ENCODE assay signal across 19 cellular contexts in the genomic region with DNA sequence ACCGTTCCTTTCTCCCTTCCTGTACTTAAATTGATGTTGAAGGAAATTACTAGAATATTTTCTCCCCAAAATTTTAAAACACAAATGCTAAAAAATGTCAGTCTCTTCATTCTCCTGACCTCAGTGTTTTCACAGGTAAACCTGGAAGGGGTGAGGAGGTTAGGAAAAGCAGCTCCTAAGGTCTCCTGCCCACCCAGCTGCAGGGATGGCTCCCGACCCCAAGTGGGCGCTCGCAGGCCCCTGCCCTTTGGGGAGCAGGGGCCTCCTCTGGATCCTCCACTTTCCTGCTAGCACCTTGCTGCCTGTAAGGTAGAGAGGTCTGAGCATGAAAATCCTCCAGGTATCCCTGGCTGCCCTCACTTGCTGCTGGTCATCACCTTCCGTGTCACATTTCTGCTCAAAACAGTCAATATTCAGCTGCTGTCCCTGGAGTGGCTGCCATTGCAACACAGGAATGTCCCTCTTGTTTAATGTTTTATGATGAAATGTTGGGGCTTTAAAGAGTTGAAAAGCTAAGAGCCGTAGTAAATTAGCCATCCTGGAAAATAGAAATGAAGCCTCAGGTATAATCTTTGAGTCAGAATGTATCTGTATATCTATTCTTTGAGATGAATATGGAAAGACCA. TPM values are rescaled to one million over a fixed set of nuclear protein-coding genes. Genes with fewer than 3 reads are reported as not detected.
A peak's percentile ranks its signal among the peaks of the same experiment; 100 is the strongest.
DNase-seq lines count a peak whose midpoint lies in the region; ATAC-seq, FAIRE-seq and TF ChIP-seq lines count a peak whose summit lies in the region.
"Had no signal": no experiment of that assay in that cellular context is flagged by ENCODE, and none has a peak within 500 bp of the region (broad histone marks: within the 10 kb centered on the region; RNA-seq: fewer than 3 reads in every experiment).

No MANE protein-coding gene starts in this region.

- intact Hi-C loops in HepG2 (cut with micrococcal nuclease; ENCODE audit: unreplicated experiment), result loop anchor here (2.0 to 5.0 kb wide), 2 partner anchors 124 to 139 kb away; no protein-coding TSS in a partner anchor
- intact Hi-C loops in stomach (cut with DNase I; ENCODE audit: low total_unique reads), result loop anchor here (10.0 kb wide), 1 partner anchor 61 kb away; no protein-coding TSS in a partner anchor

- H3K4me3 Mint-ChIP-seq in GM23338, result no peak overlapping the region; the same call in 2 of the 3 replicates
- peak overlapping the region; percentile 67 for H3K4me3 Mint-ChIP-seq in activated T-helper 17 cell treated with anti-CD3 and anti-CD28 coated beads, Interleukin-2, amount 50 U/mL, for 72 hours
- H3K4me3 Mint-ChIP-seq: activated B cell treated with CpG ODN at 0.5 μM for 24 hours; activated naive CD4-positive, alpha-beta T cell treated with anti-CD3 and anti-CD28 coated beads, Interleukin-2, amount 10 ng/mL, durations not matched to agents 7 days and 5 days had no signal

- ATAC-seq in GM23338 (peak; percentile 7), HepG2 (no peak), GM21723 (IDR thresholded peaks at IDR 0.05; ENCODE audit: unreplicated experiment) (no peak)
- ATAC-seq in activated T-helper 17 cell treated with anti-CD3 and anti-CD28 coated beads, Interleukin-2, amount 50 U/mL, for 72 hours (replicated peaks), result no peak

- H3K79me2 ChIP-seq in GM23338 (replicated peaks; ENCODE audit: insufficient read depth), result no peaks in the 10 kb centered on the region
- no peaks in the 10 kb centered on the region for H3K79me2 ChIP-seq in HepG2 (ENCODE audit: insufficient read depth, low read length)

- FAIRE-seq in HepG2 (lab: Jason Lieb, UNC), result peak; percentile 46
- FAIRE-seq: endometrium had no signal

- peaks cover 6% of the 10 kb centered on the region; the same call in 1 of the 2 replicates for H4K20me1 ChIP-seq in GM23338 (replicated peaks; ENCODE audit: insufficient read depth)
- H4K20me1 ChIP-seq in HepG2 (ENCODE audit: insufficient read depth, low read length), result no peaks in the 10 kb centered on the region

- TF ChIP-seq POLR2A in HepG2 (IDR thresholded peaks at IDR 0.05; ENCODE audit: insufficient read depth in 1 of 2, low read depth in 2 of 2, low read length in 2 of 2), result no peak
- TF ChIP-seq POLR2A in stomach (IDR thresholded peaks at IDR 0.05), result no peak

- H3K36me3 ChIP-seq in GM23338 (ENCODE audit: insufficient read depth) (0 out of 2 replicates have a peak, but pooled peaks cover 4% of the 10 kb centered on the region), HepG2 (replicated peaks in 1 of 2; ENCODE audit: control insufficient read depth in 1 of 2, insufficient read depth in 2 of 2, low read length in 2 of 2) (peaks cover 5 to 12% of the 10 kb centered on the region in 2 experiments), stomach (peaks cover 21 to 27% (median 25%) of the 10 kb centered on the region in 4 donors)

- in situ Hi-C loops in HepG2 (cut with HindIII; ENCODE audit: extremely low pct_ligation_motif_present, low pct_unique_long_range_greater_than_20kb), result loop anchor here (5.0 kb wide), 1 partner anchor 134 kb away; no protein-coding TSS in a partner anchor

- H3K4me3 ChIP-seq in GM23338, result no peak overlapping the region
- H3K4me3 ChIP-seq in HepG2 (replicated peaks in 1 of 3; ENCODE audit: insufficient read depth in 1 of 3, low read depth in 2 of 3, low read length in 3 of 3), result no peak overlapping the region
- no peak overlapping the region for H3K4me3 ChIP-seq in stomach
- H3K4me3 ChIP-seq: mucosa of descending colon, tibial nerve had no signal

- peaks cover 43% of the 10 kb centered on the region for H3K4me1 Mint-ChIP-seq in GM23338
- peaks cover 6% of the 10 kb centered on the region for H3K4me1 Mint-ChIP-seq in activated T-helper 17 cell treated with anti-CD3 and anti-CD28 coated beads, Interleukin-2, amount 50 U/mL, for 72 hours

- POLR2A ChIA-PET in HepG2 (lab: Yijun Ruan, JAX), result interaction anchor here (0.7 to 3.7 kb wide), 10 partner anchors 10 to 521 kb away, joined by 3 to 48 read pairs (median 4); a partner anchor contains a TSS

- no peak for TF ChIP-seq RAD21 in HepG2 (CRISPR knock-in tag; IDR thresholded peaks at IDR 0.05)

- H3K4me2 ChIP-seq in GM23338 (no peak overlapping the region), HepG2 (ENCODE audit: low read depth, low read length) (no peak overlapping the region)

- no peak overlapping the region for H3K9ac ChIP-seq in HepG2 (ENCODE audit: insufficient read depth, low read depth, low read length)

- H3K27ac ChIP-seq in GM23338 (ENCODE audit: low read depth), result no peak overlapping the region
- H3K27ac ChIP-seq in HepG2 (ENCODE audit: extremely low read length, insufficient read depth, low read length), result peak overlapping the region; percentile 8
- H3K27ac ChIP-seq in stomach, result peak overlapping the region in 4 of 5 donors; percentile 70 to 98 (median 96)

- TF ChIP-seq EP300 in HepG2 (IDR thresholded peaks at IDR 0.05; ENCODE audit: low read depth in 2 of 2, low read length in 2 of 2), result no peak
- no peak for TF ChIP-seq EP300 in HepG2 (CRISPR knock-in tag; IDR thresholded peaks at IDR 0.05; ENCODE audit: borderline replicate concordance)
- no peak for TF ChIP-seq EP300 in stomach (IDR thresholded peaks at IDR 0.05)

- DNase-seq in GM23338 (ENCODE audit: low spot score), result peak; percentile 56
- DNase-seq in HepG2 (ENCODE audit: low spot score), result peak; percentile 55
- DNase-seq in stomach, result no peak
- no peak for DNase-seq in cerebellar cortex (ENCODE audit: low spot score)
- DNase-seq in activated CD4-positive, alpha-beta T cell treated with anti-CD3 and anti-CD28 coated beads, Interleukin-2, amount 50 U/mL, for 4 hours, result no peak
- no peak for DNase-seq in SK-N-DZ (ENCODE audit: low spot score)
- DNase-seq: activated B cell treated with CpG ODN at 0.5 μM for 24 hours; activated naive CD4-positive, alpha-beta T cell treated with anti-CD3 and anti-CD28 coated beads, Interleukin-2, amount 10 ng/mL, durations not matched to agents 7 days and 5 days; mucosa of descending colon; NCI-H187; NCI-H510A treated with DMSO at 0.1 percent for 48 hours; OCI-M1; SW 1271 had no signal

- H3K4me1 ChIP-seq in GM23338 (ENCODE audit: insufficient read depth), result peaks cover 19% of the 10 kb centered on the region; the same call in 1 of the 2 replicates
- H3K4me1 ChIP-seq in HepG2 (ENCODE audit: insufficient read depth, low read length), result peaks cover 52% of the 10 kb centered on the region
- peaks cover 42 to 77% (median 61%) of the 10 kb centered on the region in 4 donors for H3K4me1 ChIP-seq in stomach

- H3K27me3 ChIP-seq in GM23338 (ENCODE audit: insufficient read depth), result 0 out of 2 replicates have a peak, but pooled peaks cover 11% of the 10 kb centered on the region
- H3K27me3 ChIP-seq in HepG2 (ENCODE audit: control insufficient read depth in 1 of 2, insufficient read depth in 2 of 2, low read length in 2 of 2), result no peaks in the 10 kb centered on the region
- H3K27me3 ChIP-seq in stomach, result no peaks in the 10 kb centered on the region
- H3K27me3 ChIP-seq: BE2C, tibial nerve had no signal

- H3K9me3 ChIP-seq in HepG2 (ENCODE audit: low read length) (no peaks in the 10 kb centered on the region), stomach (no peaks in the 10 kb centered on the region)
- H3K9me3 ChIP-seq: BE2C, mucosa of descending colon, tibial nerve had no signal

- peaks cover 25% of the 10 kb centered on the region for H3F3A ChIP-seq in GM23338 (replicated peaks; ENCODE audit: low read depth)

- CTCF ChIA-PET in HepG2 (lab: Yijun Ruan, JAX; ENCODE audit: low intra/inter-chr PET ratio, low total read pairs), result interaction anchor here (3.5 to 5.3 kb wide), 2 partner anchors 63 to 140 kb away, joined by 36 to 38 read pairs; no protein-coding TSS in a partner anchor

- no peaks in the 10 kb centered on the region for H3K9me2 ChIP-seq in GM23338 (ENCODE audit: insufficient read depth)

- BruUV-seq in HepG2 (replicated peaks; lab: Mats Ljungman, UMichigan), result no TSS peak

- H3K27ac Mint-ChIP-seq in GM23338, result no peak overlapping the region
- H3K27ac Mint-ChIP-seq in activated T-helper 17 cell treated with anti-CD3 and anti-CD28 coated beads, Interleukin-2, amount 50 U/mL, for 72 hours, result no peak overlapping the region
- H3K27ac Mint-ChIP-seq: activated B cell treated with CpG ODN at 0.5 μM for 24 hours had no signal

- H2AFZ ChIP-seq in GM23338, result no peak overlapping the region
- no peak overlapping the region for H2AFZ ChIP-seq in HepG2 (ENCODE audit: low read length)

- peaks cover 20% of the 10 kb centered on the region for H3K27me3 Mint-ChIP-seq in GM23338 (ENCODE audit: insufficient read depth, low read depth, poor library complexity)
- no peaks in the 10 kb centered on the region for H3K27me3 Mint-ChIP-seq in activated T-helper 17 cell treated with anti-CD3 and anti-CD28 coated beads, Interleukin-2, amount 50 U/mL, for 72 hours
- H3K27me3 Mint-ChIP-seq: activated B cell treated with CpG ODN at 0.5 μM for 24 hours; activated naive CD4-positive, alpha-beta T cell treated with anti-CD3 and anti-CD28 coated beads, Interleukin-2, amount 10 ng/mL, durations not matched to agents 7 days and 5 days; central memory CD8-positive, alpha-beta T cell had no signal

- H3K36me3 Mint-ChIP-seq in GM23338 (ENCODE audit: low read depth), result peaks cover 52% of the 10 kb centered on the region
- H3K36me3 Mint-ChIP-seq in activated T-helper 17 cell treated with anti-CD3 and anti-CD28 coated beads, Interleukin-2, amount 50 U/mL, for 72 hours (ENCODE audit: low read depth), result peaks cover 33% of the 10 kb centered on the region

- WGBS in HepG2 (ENCODE audit: low lambda C conversion rate), result 37% methylated on average over 6 of the region's 6 CpGs
- 83 to 94% (median 91%) methylated on average over 6 of the region's 6 CpGs for WGBS in stomach, 5 donors

- TF ChIP-seq CTCF in GM23338 (conservative IDR thresholded peaks at IDR 0.05; ENCODE audit: low read depth in 2 of 2) (peak; percentile 57 to 61), HepG2 (CRISPR knock-in tag; IDR thresholded peaks at IDR 0.05) (peak; percentile 24; the same call in 1 of the 2 replicates), stomach (IDR thresholded peaks at IDR 0.05) (no peak)

- H3K9me3 Mint-ChIP-seq in GM23338, result no peaks in the 10 kb centered on the region; the same call in 2 of the 3 replicates
- H3K9me3 Mint-ChIP-seq in activated T-helper 17 cell treated with anti-CD3 and anti-CD28 coated beads, Interleukin-2, amount 50 U/mL, for 72 hours, result no peaks in the 10 kb centered on the region
- H3K9me3 Mint-ChIP-seq: activated B cell treated with CpG ODN at 0.5 μM for 24 hours; activated naive CD4-positive, alpha-beta T cell treated with anti-CD3 and anti-CD28 coated beads, Interleukin-2, amount 10 ng/mL, durations not matched to agents 7 days and 5 days; central memory CD8-positive, alpha-beta T cell had no signal

RNA-seq across cellular contexts. Expression of a gene that starts 10.9 kb away (rescaled TPM):
- 2,361 and 2,444 TPM in 2 replicates for total RNA-seq in GM23338 (2014; rRNA removed; shearing (Covaris generic))
- polyA plus RNA-seq in GM23338 (2016; fragmentation: Nextera tagmentation; extraction: Ambion mirVana) (1,345 and 1,425 TPM in 2 replicates), HepG2 (2011; rRNA removed) (1,076 and 1,325 TPM in 2 replicates), stomach (100 to 1,000 TPM; 267 to 549 (median 348) TPM)
- total RNA-seq in activated T-helper 17 cell treated with anti-CD3 and anti-CD28 coated beads, Interleukin-2, amount 50 U/mL, for 72 hours, result 1,000 to 10,000 TPM; 1,019 to 1,822 TPM
- total RNA-seq in HepG2 (2016; rRNA removed; fragmentation: Illumina TruSeq; extraction: Trizol) (1,472 and 2,212 TPM in 2 replicates), stomach (100 to 1,000 TPM; 168 to 414 (median 370) TPM)
- total RNA-seq in HepG2 (2016; cell fraction: cytosol; rRNA removed; fragmentation: Illumina TruSeq; extraction: Trizol; ENCODE audit: low read depth), result 123 and 155 TPM in 2 replicates
- 1,508 and 1,964 TPM in 2 replicates for total RNA-seq in HepG2 (2016; cell fraction: insoluble cytoplasmic fraction; rRNA removed; fragmentation: Illumina TruSeq; extraction: Trizol)
- total RNA-seq in HepG2 (2016; cell fraction: membrane; rRNA removed; fragmentation: Illumina TruSeq; extraction: Trizol), result 383 and 490 TPM in 2 replicates
- total RNA-seq in HepG2 (2016; cell fraction: nucleus; rRNA removed; fragmentation: Illumina TruSeq; extraction: Trizol), result 1,014 and 1,081 TPM in 2 replicates
- 1,072 and 1,224 TPM in 2 replicates for polyA plus RNA-seq in HepG2 (2011; cell fraction: cytosol; rRNA removed)
- polyA plus RNA-seq in HepG2 (2011; cell fraction: nucleus; rRNA removed), result 279 and 406 TPM in 2 replicates
- 1,683 and 1,883 TPM in 2 replicates for polyA plus RNA-seq in HepG2 (2012)
- 155 and 188 TPM in 2 replicates for polyA plus RNA-seq in HepG2 (2016; cell fraction: cytosol; fragmentation: Illumina TruSeq; extraction: Trizol; ENCODE audit: low read depth)
- 2,023 and 2,380 TPM in 2 replicates for polyA plus RNA-seq in HepG2 (2016; cell fraction: insoluble cytoplasmic fraction; fragmentation: Illumina TruSeq; extraction: Trizol; ENCODE audit: low read depth)
- 336 and 456 TPM in 2 replicates for polyA plus RNA-seq in HepG2 (2016; cell fraction: membrane; fragmentation: Illumina TruSeq; extraction: Trizol; ENCODE audit: low read depth)
- polyA plus RNA-seq in HepG2 (2016; cell fraction: nucleus; fragmentation: Illumina TruSeq; extraction: Trizol; ENCODE audit: insufficient read depth, low read depth), result 1,245 and 1,272 TPM in 2 replicates
- 1,001 and 1,123 TPM in 2 replicates for polyA minus RNA-seq in HepG2 (2011; rRNA and poly(A)+ RNA removed; ENCODE audit: low replicate concordance)
- 1,091 and 1,101 TPM in 2 replicates for polyA minus RNA-seq in HepG2 (2011; cell fraction: cytosol; rRNA and poly(A)+ RNA removed)
- 271 and 440 TPM in 2 replicates for polyA minus RNA-seq in HepG2 (2011; cell fraction: nucleus; rRNA and poly(A)+ RNA removed)
- polyA plus RNA-seq in SK-N-DZ (2014; cell fraction: cytosol; rRNA removed), result 1,614 and 1,776 TPM in 2 replicates
- 579 and 767 TPM in 2 replicates for polyA plus RNA-seq in SK-N-DZ (2014; cell fraction: nucleus; rRNA removed)

RNA-seq across cellular contexts. Expression of a gene that starts 12.6 kb away (rescaled TPM):
- 149 and 169 TPM in 2 replicates for total RNA-seq in GM23338 (2014; rRNA removed; shearing (Covaris generic))
- polyA plus RNA-seq in GM23338 (2016; fragmentation: Nextera tagmentation; extraction: Ambion mirVana), result 67.6 and 73.1 TPM in 2 replicates
- 10 to 100 TPM; 40.8 to 80.8 TPM for total RNA-seq in activated T-helper 17 cell treated with anti-CD3 and anti-CD28 coated beads, Interleukin-2, amount 50 U/mL, for 72 hours
- 23.1 and 43.2 TPM in 2 replicates for total RNA-seq in HepG2 (2016; rRNA removed; fragmentation: Illumina TruSeq; extraction: Trizol)
- 19.7 and 24.6 TPM in 2 replicates for total RNA-seq in HepG2 (2016; cell fraction: cytosol; rRNA removed; fragmentation: Illumina TruSeq; extraction: Trizol; ENCODE audit: low read depth)
- total RNA-seq in HepG2 (2016; cell fraction: insoluble cytoplasmic fraction; rRNA removed; fragmentation: Illumina TruSeq; extraction: Trizol), result 22.9 and 41.9 TPM in 2 replicates
- 37.5 and 40.9 TPM in 2 replicates for total RNA-seq in HepG2 (2016; cell fraction: membrane; rRNA removed; fragmentation: Illumina TruSeq; extraction: Trizol)
- 42.6 and 53.1 TPM in 2 replicates for total RNA-seq in HepG2 (2016; cell fraction: nucleus; rRNA removed; fragmentation: Illumina TruSeq; extraction: Trizol)
- 95.5 and 106 TPM in 2 replicates for polyA plus RNA-seq in HepG2 (2011; rRNA removed)
- polyA plus RNA-seq in HepG2 (2011; cell fraction: cytosol; rRNA removed), result 92.8 and 113 TPM in 2 replicates
- polyA plus RNA-seq in HepG2 (2011; cell fraction: nucleus; rRNA removed), result 132 and 138 TPM in 2 replicates
- 38.8 and 43.9 TPM in 2 replicates for polyA plus RNA-seq in HepG2 (2012)
- 32.1 and 36.6 TPM in 2 replicates for polyA plus RNA-seq in HepG2 (2016; cell fraction: cytosol; fragmentation: Illumina TruSeq; extraction: Trizol; ENCODE audit: low read depth)
- 35.2 and 35.6 TPM in 2 replicates for polyA plus RNA-seq in HepG2 (2016; cell fraction: insoluble cytoplasmic fraction; fragmentation: Illumina TruSeq; extraction: Trizol; ENCODE audit: low read depth)
- polyA plus RNA-seq in HepG2 (2016; cell fraction: membrane; fragmentation: Illumina TruSeq; extraction: Trizol; ENCODE audit: low read depth), result 48.6 and 49.6 TPM in 2 replicates
- polyA plus RNA-seq in HepG2 (2016; cell fraction: nucleus; fragmentation: Illumina TruSeq; extraction: Trizol; ENCODE audit: insufficient read depth, low read depth), result 82.7 and 90.9 TPM in 2 replicates
- 236 and 248 TPM in 2 replicates for polyA minus RNA-seq in HepG2 (2011; rRNA and poly(A)+ RNA removed; ENCODE audit: low replicate concordance)
- polyA minus RNA-seq in HepG2 (2011; cell fraction: cytosol; rRNA and poly(A)+ RNA removed), result 35.4 and 40.0 TPM in 2 replicates
- polyA minus RNA-seq in HepG2 (2011; cell fraction: nucleus; rRNA and poly(A)+ RNA removed), result 37.0 and 39.3 TPM in 2 replicates
- 100 to 1,000 TPM in 2 of 5 donors, 10 to 100 TPM in 3; 26.4 to 217 (median 77.4) TPM for total RNA-seq in stomach
- 10 to 100 TPM; 22.6 to 33.5 (median 29.0) TPM for polyA plus RNA-seq in stomach
- 53.3 and 54.4 TPM in 2 replicates for polyA plus RNA-seq in SK-N-DZ (2014; cell fraction: cytosol; rRNA removed)
- polyA plus RNA-seq in SK-N-DZ (2014; cell fraction: nucleus; rRNA removed), result 213 and 272 TPM in 2 replicates

RNA-seq across cellular contexts. Expression of a gene that starts 19.3 kb away (rescaled TPM):
- 2.8 TPM in 2 replicates for total RNA-seq in GM23338 (2014; rRNA removed; shearing (Covaris generic))
- 5.2 and 7.1 TPM in 2 replicates for polyA plus RNA-seq in GM23338 (2016; fragmentation: Nextera tagmentation; extraction: Ambion mirVana)
- total RNA-seq in activated T-helper 17 cell treated with anti-CD3 and anti-CD28 coated beads, Interleukin-2, amount 50 U/mL, for 72 hours, result not detected
- total RNA-seq in HepG2 (2016; rRNA removed; fragmentation: Illumina TruSeq; extraction: Trizol), result not detected in 2 replicates
- total RNA-seq in HepG2 (2016; cell fraction: cytosol; rRNA removed; fragmentation: Illumina TruSeq; extraction: Trizol; ENCODE audit: low read depth), result not detected in 2 replicates
- total RNA-seq in HepG2 (2016; cell fraction: insoluble cytoplasmic fraction; rRNA removed; fragmentation: Illumina TruSeq; extraction: Trizol), result not detected in 2 replicates
- not detected in 2 replicates for total RNA-seq in HepG2 (2016; cell fraction: membrane; rRNA removed; fragmentation: Illumina TruSeq; extraction: Trizol)
- not detected in 2 replicates for total RNA-seq in HepG2 (2016; cell fraction: nucleus; rRNA removed; fragmentation: Illumina TruSeq; extraction: Trizol)
- polyA plus RNA-seq in HepG2 (2011; rRNA removed), result 0.14 TPM in 1 of 2 replicates, not detected in the other
- polyA plus RNA-seq in HepG2 (2011; cell fraction: cytosol; rRNA removed), result 0.09 TPM in 1 of 2 replicates, not detected in the other
- polyA plus RNA-seq in HepG2 (2011; cell fraction: nucleus; rRNA removed), result 0.24 TPM in 1 of 2 replicates, not detected in the other
- not detected in 2 replicates for polyA plus RNA-seq in HepG2 (2012)
- not detected in 2 replicates for polyA plus RNA-seq in HepG2 (2016; cell fraction: cytosol; fragmentation: Illumina TruSeq; extraction: Trizol; ENCODE audit: low read depth)
- not detected in 2 replicates for polyA plus RNA-seq in HepG2 (2016; cell fraction: insoluble cytoplasmic fraction; fragmentation: Illumina TruSeq; extraction: Trizol; ENCODE audit: low read depth)
- polyA plus RNA-seq in HepG2 (2016; cell fraction: membrane; fragmentation: Illumina TruSeq; extraction: Trizol; ENCODE audit: low read depth), result not detected in 2 replicates
- polyA plus RNA-seq in HepG2 (2016; cell fraction: nucleus; fragmentation: Illumina TruSeq; extraction: Trizol; ENCODE audit: insufficient read depth, low read depth), result not detected in 2 replicates
- not detected in 2 replicates for polyA minus RNA-seq in HepG2 (2011; rRNA and poly(A)+ RNA removed; ENCODE audit: low replicate concordance)
- not detected in 2 replicates for polyA minus RNA-seq in HepG2 (2011; cell fraction: cytosol; rRNA and poly(A)+ RNA removed)
- polyA minus RNA-seq in HepG2 (2011; cell fraction: nucleus; rRNA and poly(A)+ RNA removed), result not detected in 2 replicates
- total RNA-seq in stomach, result not detected
- 1 to 10 TPM in 1 of 3 donors, under 1 TPM in 1, not detected in 1; 0.95 to 3.4 TPM for polyA plus RNA-seq in stomach
- not detected in 2 replicates for polyA plus RNA-seq in SK-N-DZ (2014; cell fraction: cytosol; rRNA removed)
- polyA plus RNA-seq in SK-N-DZ (2014; cell fraction: nucleus; rRNA removed), result not detected in 2 replicates
- total RNA-seq: activated B cell treated with CpG ODN at 0.5 μM for 24 hours, tibial nerve had no signal

RNA-seq across cellular contexts. Expression of a gene that starts 21.3 kb away (rescaled TPM):
- 30.5 and 30.9 TPM in 2 replicates for total RNA-seq in GM23338 (2014; rRNA removed; shearing (Covaris generic))
- polyA plus RNA-seq in GM23338 (2016; fragmentation: Nextera tagmentation; extraction: Ambion mirVana) (14.0 and 14.7 TPM in 2 replicates), HepG2 (2011; rRNA removed) (148 and 168 TPM in 2 replicates), stomach (10 to 100 TPM in 2 of 3 donors, 1 to 10 TPM in 1; 7.3 to 17.2 (median 16.6) TPM)
- total RNA-seq in activated T-helper 17 cell treated with anti-CD3 and anti-CD28 coated beads, Interleukin-2, amount 50 U/mL, for 72 hours, result 10 to 100 TPM; 16.5 to 22.3 TPM
- total RNA-seq in HepG2 (2016; rRNA removed; fragmentation: Illumina TruSeq; extraction: Trizol) (34.9 and 61.1 TPM in 2 replicates), stomach (10 to 100 TPM in 4 of 5 donors, 1 to 10 TPM in 1; 1.4 to 60.1 (median 27.0) TPM)
- 21.2 and 24.1 TPM in 2 replicates for total RNA-seq in HepG2 (2016; cell fraction: cytosol; rRNA removed; fragmentation: Illumina TruSeq; extraction: Trizol; ENCODE audit: low read depth)
- 35.1 and 62.8 TPM in 2 replicates for total RNA-seq in HepG2 (2016; cell fraction: insoluble cytoplasmic fraction; rRNA removed; fragmentation: Illumina TruSeq; extraction: Trizol)
- total RNA-seq in HepG2 (2016; cell fraction: membrane; rRNA removed; fragmentation: Illumina TruSeq; extraction: Trizol), result 44.9 and 53.8 TPM in 2 replicates
- 56.1 and 63.9 TPM in 2 replicates for total RNA-seq in HepG2 (2016; cell fraction: nucleus; rRNA removed; fragmentation: Illumina TruSeq; extraction: Trizol)
- polyA plus RNA-seq in HepG2 (2011; cell fraction: cytosol; rRNA removed), result 139 and 176 TPM in 2 replicates
- 99.4 and 112 TPM in 2 replicates for polyA plus RNA-seq in HepG2 (2011; cell fraction: nucleus; rRNA removed)
- polyA plus RNA-seq in HepG2 (2012), result 54.8 and 61.1 TPM in 2 replicates
- polyA plus RNA-seq in HepG2 (2016; cell fraction: cytosol; fragmentation: Illumina TruSeq; extraction: Trizol; ENCODE audit: low read depth), result 26.8 and 34.1 TPM in 2 replicates
- 41.4 and 43.9 TPM in 2 replicates for polyA plus RNA-seq in HepG2 (2016; cell fraction: insoluble cytoplasmic fraction; fragmentation: Illumina TruSeq; extraction: Trizol; ENCODE audit: low read depth)
- 45.2 and 53.5 TPM in 2 replicates for polyA plus RNA-seq in HepG2 (2016; cell fraction: membrane; fragmentation: Illumina TruSeq; extraction: Trizol; ENCODE audit: low read depth)
- 95.9 and 97.5 TPM in 2 replicates for polyA plus RNA-seq in HepG2 (2016; cell fraction: nucleus; fragmentation: Illumina TruSeq; extraction: Trizol; ENCODE audit: insufficient read depth, low read depth)
- 148 and 221 TPM in 2 replicates for polyA minus RNA-seq in HepG2 (2011; rRNA and poly(A)+ RNA removed; ENCODE audit: low replicate concordance)
- polyA minus RNA-seq in HepG2 (2011; cell fraction: cytosol; rRNA and poly(A)+ RNA removed), result 47.0 and 47.4 TPM in 2 replicates
- 26.1 and 26.9 TPM in 2 replicates for polyA minus RNA-seq in HepG2 (2011; cell fraction: nucleus; rRNA and poly(A)+ RNA removed)
- 52.7 and 59.7 TPM in 2 replicates for polyA plus RNA-seq in SK-N-DZ (2014; cell fraction: cytosol; rRNA removed)
- 39.2 and 41.2 TPM in 2 replicates for polyA plus RNA-seq in SK-N-DZ (2014; cell fraction: nucleus; rRNA removed)

RNA-seq across cellular contexts. Expression of a gene that starts 29.3 kb away (rescaled TPM):
- total RNA-seq in GM23338 (2014; rRNA removed; shearing (Covaris generic)), result 19.8 and 25.9 TPM in 2 replicates
- polyA plus RNA-seq in GM23338 (2016; fragmentation: Nextera tagmentation; extraction: Ambion mirVana) (12.8 and 14.6 TPM in 2 replicates), HepG2 (2011; rRNA removed) (6.7 and 8.5 TPM in 2 replicates), stomach (10 to 100 TPM in 2 of 3 donors, 1 to 10 TPM in 1; 9.9 to 14.2 (median 10.6) TPM)
- total RNA-seq in activated T-helper 17 cell treated with anti-CD3 and anti-CD28 coated beads, Interleukin-2, amount 50 U/mL, for 72 hours, result 10 to 100 TPM; 20.5 to 26.9 TPM
- total RNA-seq in HepG2 (2016; rRNA removed; fragmentation: Illumina TruSeq; extraction: Trizol) (14.5 and 15.0 TPM in 2 replicates), stomach (10 to 100 TPM in 1 of 5 donors, 1 to 10 TPM in 1, under 1 TPM in 1, not detected in 2; 0.89 to 23.5 (median 3.5) TPM)
- 5.3 and 5.4 TPM in 2 replicates for total RNA-seq in HepG2 (2016; cell fraction: cytosol; rRNA removed; fragmentation: Illumina TruSeq; extraction: Trizol; ENCODE audit: low read depth)
- total RNA-seq in HepG2 (2016; cell fraction: insoluble cytoplasmic fraction; rRNA removed; fragmentation: Illumina TruSeq; extraction: Trizol), result 15.7 and 16.3 TPM in 2 replicates
- 10.7 and 10.8 TPM in 2 replicates for total RNA-seq in HepG2 (2016; cell fraction: membrane; rRNA removed; fragmentation: Illumina TruSeq; extraction: Trizol)
- total RNA-seq in HepG2 (2016; cell fraction: nucleus; rRNA removed; fragmentation: Illumina TruSeq; extraction: Trizol), result 8.5 and 11.8 TPM in 2 replicates
- polyA plus RNA-seq in HepG2 (2011; cell fraction: cytosol; rRNA removed), result 7.7 and 9.3 TPM in 2 replicates
- 11.7 and 15.6 TPM in 2 replicates for polyA plus RNA-seq in HepG2 (2011; cell fraction: nucleus; rRNA removed)
- polyA plus RNA-seq in HepG2 (2012), result 7.1 TPM in 2 replicates
- 3.3 and 4.0 TPM in 2 replicates for polyA plus RNA-seq in HepG2 (2016; cell fraction: cytosol; fragmentation: Illumina TruSeq; extraction: Trizol; ENCODE audit: low read depth)
- 14.6 and 14.8 TPM in 2 replicates for polyA plus RNA-seq in HepG2 (2016; cell fraction: insoluble cytoplasmic fraction; fragmentation: Illumina TruSeq; extraction: Trizol; ENCODE audit: low read depth)
- 5.7 and 7.3 TPM in 2 replicates for polyA plus RNA-seq in HepG2 (2016; cell fraction: membrane; fragmentation: Illumina TruSeq; extraction: Trizol; ENCODE audit: low read depth)
- 14.2 and 16.3 TPM in 2 replicates for polyA plus RNA-seq in HepG2 (2016; cell fraction: nucleus; fragmentation: Illumina TruSeq; extraction: Trizol; ENCODE audit: insufficient read depth, low read depth)
- polyA minus RNA-seq in HepG2 (2011; rRNA and poly(A)+ RNA removed; ENCODE audit: low replicate concordance), result 3.3 and 10.9 TPM in 2 replicates
- polyA minus RNA-seq in HepG2 (2011; cell fraction: cytosol; rRNA and poly(A)+ RNA removed), result 4.6 and 6.2 TPM in 2 replicates
- 4.5 and 8.3 TPM in 2 replicates for polyA minus RNA-seq in HepG2 (2011; cell fraction: nucleus; rRNA and poly(A)+ RNA removed)
- 17.0 and 22.0 TPM in 2 replicates for polyA plus RNA-seq in SK-N-DZ (2014; cell fraction: cytosol; rRNA removed)
- 19.9 and 24.9 TPM in 2 replicates for polyA plus RNA-seq in SK-N-DZ (2014; cell fraction: nucleus; rRNA removed)

Comparison
In these comparisons a context has a peak if more than half of its experiments do, and no peak if none do; other contexts are left out.
1. DNase-seq: peak in GM23338 (single experiment) and HepG2 (single experiment); none in stomach (single experiment), cerebellar cortex (single experiment), activated CD4-positive, alpha-beta T cell treated with anti-CD3 and anti-CD28 coated beads, Interleukin-2, amount 50 U/mL, for 4 hours (0 of 2) and SK-N-DZ (single experiment).
2. CTCF ChIP-seq: peak in GM23338 (2 of 2) and HepG2 (single experiment); none in stomach (0 of 7).